29 cellular contexts compared by ENCODE assay signal in genomic region chr14:73162271-73162670, GRCh38.
"Had no signal": no experiment of that assay in that cellular context is flagged by ENCODE, and none has a peak within 500 bp of the region (broad histone marks: within the 10 kb centered on the region; RNA-seq: fewer than 3 reads in every experiment).

No MANE protein-coding gene starts in this region.

- H3K4me3 ChIP-seq: body of pancreas, coronary artery, gastrocnemius medialis, hepatocyte, neural progenitor cell, sigmoid colon, SK-N-MC, thoracic aorta had no signal

- DNase-seq: activated CD4-positive, alpha-beta memory T cell treated with anti-CD3 and anti-CD28 coated beads, Interleukin-2, amount 10 ng/mL, durations not matched to agents 7 days and 5 days; activated CD4-positive, alpha-beta T cell treated with anti-CD3 and anti-CD28 coated beads, Interleukin-2, amount 10 ng/mL, durations not matched to agents 7 days and 5 days; activated CD4-positive, CD25-positive, alpha-beta regulatory T cell treated with anti-CD3 and anti-CD28 coated beads, Interleukin-2, amount 50 U/mL, for 72 hours; activated naive CD4-positive, alpha-beta T cell; activated T-cell treated with anti-CD3 and anti-CD28 coated beads, Interleukin-2, amount 50 U/mL, for 72 hours; aorta; body of pancreas; cerebellar nuclear complex; effector memory CD8-positive, alpha-beta T cell; erythroblast; gastrocnemius medialis; glutamatergic neuron; islet precursor cell; left cardiac atrium; natural killer cell; sigmoid colon; small intestine; stimulated activated CD4-positive, alpha-beta T cell treated with anti-CD3 and anti-CD28 coated beads, Interleukin-1b, Interleukin-23, amount 100 ng/mL, for 48 hours; stimulated activated naive CD4-positive, alpha-beta T cell; T-helper 9 cell; trophoblast cell; WERI-Rb-1 had no signal

- H3K9me3 Mint-ChIP-seq: activated CD4-positive, alpha-beta memory T cell treated with anti-CD3 and anti-CD28 coated beads, Interleukin-2, amount 10 ng/mL, durations not matched to agents 7 days and 5 days; activated CD4-positive, alpha-beta T cell treated with anti-CD3 and anti-CD28 coated beads, Interleukin-2, amount 10 ng/mL, durations not matched to agents 7 days and 5 days; activated naive CD4-positive, alpha-beta T cell treated with anti-CD3 and anti-CD28 coated beads, Interleukin-2, amount 50 U/mL, for 72 hours; activated T-cell treated with anti-CD3 and anti-CD28 coated beads, Interleukin-2, amount 50 U/mL, for 72 hours; effector memory CD8-positive, alpha-beta T cell; natural killer cell; neural progenitor cell; T-helper 1 cell treated with Interleukin-12 subunit alpha and Interleukin-12 subunit beta and Interleukin-4 antibody, amounts not matched to agents 30 μg/mL and 1 μg/mL, for 36 hours had no signal

- H3K27ac ChIP-seq: body of pancreas, coronary artery, gastrocnemius medialis, hepatocyte, neural progenitor cell, sigmoid colon, SK-N-MC, thoracic aorta, WERI-Rb-1 had no signal

- H3K4me1 Mint-ChIP-seq: neural progenitor cell had no signal

- H3K27ac Mint-ChIP-seq: activated CD4-positive, alpha-beta memory T cell treated with anti-CD3 and anti-CD28 coated beads, Interleukin-2, amount 10 ng/mL, durations not matched to agents 7 days and 5 days; activated CD4-positive, alpha-beta T cell treated with anti-CD3 and anti-CD28 coated beads, Interleukin-2, amount 10 ng/mL, durations not matched to agents 7 days and 5 days; activated naive CD4-positive, alpha-beta T cell treated with anti-CD3 and anti-CD28 coated beads, Interleukin-2, amount 50 U/mL, for 72 hours; activated T-cell treated with anti-CD3 and anti-CD28 coated beads, Interleukin-2, amount 50 U/mL, for 72 hours; effector memory CD8-positive, alpha-beta T cell; neural progenitor cell; T-helper 1 cell treated with Interleukin-12 subunit alpha and Interleukin-12 subunit beta and Interleukin-4 antibody, amounts not matched to agents 30 μg/mL and 1 μg/mL, for 36 hours had no signal

- H3K4me1 ChIP-seq: body of pancreas, gastrocnemius medialis, neural progenitor cell, sigmoid colon had no signal

- H3K4me3 Mint-ChIP-seq: activated CD4-positive, alpha-beta memory T cell treated with anti-CD3 and anti-CD28 coated beads, Interleukin-2, amount 10 ng/mL, durations not matched to agents 7 days and 5 days; activated CD4-positive, alpha-beta T cell treated with anti-CD3 and anti-CD28 coated beads, Interleukin-2, amount 10 ng/mL, durations not matched to agents 7 days and 5 days; activated T-cell treated with anti-CD3 and anti-CD28 coated beads, Interleukin-2, amount 50 U/mL, for 72 hours; effector memory CD8-positive, alpha-beta T cell; natural killer cell; neural progenitor cell; T-helper 1 cell treated with Interleukin-12 subunit alpha and Interleukin-12 subunit beta and Interleukin-4 antibody, amounts not matched to agents 30 μg/mL and 1 μg/mL, for 36 hours had no signal

- H3K9me3 ChIP-seq: body of pancreas, gastrocnemius medialis, sigmoid colon, thoracic aorta had no signal

- H3K27me3 ChIP-seq: body of pancreas, gastrocnemius medialis, hepatocyte, neural progenitor cell, sigmoid colon had no signal

- H3K27me3 Mint-ChIP-seq: activated CD4-positive, alpha-beta memory T cell treated with anti-CD3 and anti-CD28 coated beads, Interleukin-2, amount 10 ng/mL, durations not matched to agents 7 days and 5 days; activated CD4-positive, alpha-beta T cell treated with anti-CD3 and anti-CD28 coated beads, Interleukin-2, amount 10 ng/mL, durations not matched to agents 7 days and 5 days; effector memory CD8-positive, alpha-beta T cell had no signal
